ENCODE assay signal across 1 cellular context in the genomic region with DNA sequence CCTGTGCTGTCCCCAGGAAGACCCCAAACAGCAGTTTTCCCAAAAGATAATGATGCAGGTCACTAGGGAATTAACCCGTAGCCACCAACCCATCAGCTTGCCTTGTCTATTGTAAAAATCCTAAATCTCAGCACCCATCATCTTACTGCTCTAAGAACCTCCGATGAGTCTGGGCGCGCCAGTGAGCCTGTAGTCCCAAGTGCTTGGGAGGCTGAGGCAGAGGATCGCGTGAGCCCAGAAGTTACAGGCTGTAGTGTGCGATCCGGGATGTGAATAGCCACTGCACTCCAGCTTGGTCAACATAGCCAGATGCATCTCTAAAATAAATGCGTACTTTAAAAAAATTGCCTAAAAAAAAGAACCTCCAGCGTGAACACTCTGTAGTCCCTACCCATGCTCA.
TF ChIP-seq lines count a peak whose summit lies in the region.

No MANE protein-coding gene starts in this region.

TF ChIP-seq in HepG2, 621 proteins besides CTCF, POLR2A, EP300 and RAD21:
- TF ChIP-seq ZNF180 (CRISPR knock-in tag; IDR thresholded peaks at IDR 0.05; ENCODE audit: borderline replicate concordance, low read depth) (no peak), XRCC5 (optimal IDR thresholded peaks at IDR 0.05; ENCODE audit: low read length) (peak; percentile 3), ZNF598 (CRISPR knock-in tag; IDR thresholded peaks at IDR 0.05; ENCODE audit: borderline replicate concordance) (0 out of 2 replicates have a peak, but pooled peaks have one; percentile 12), ZNF326 (CRISPR knock-in tag; IDR thresholded peaks at IDR 0.05; ENCODE audit: borderline replicate concordance) (no peak), ZNF235 (CRISPR knock-in tag; IDR thresholded peaks at IDR 0.05; ENCODE audit: borderline replicate concordance) (0 out of 2 replicates have a peak, but pooled peaks have one; percentile 14), ZBTB38 (CRISPR knock-in tag; IDR thresholded peaks at IDR 0.05) (0 out of 2 replicates have a peak, but pooled peaks have one; percentile 20), ZNF891 (CRISPR knock-in tag; IDR thresholded peaks at IDR 0.05) (no peak), ZNF878 (CRISPR knock-in tag; IDR thresholded peaks at IDR 0.05) (no peak)
- TF ChIP-seq, protein P1, sequence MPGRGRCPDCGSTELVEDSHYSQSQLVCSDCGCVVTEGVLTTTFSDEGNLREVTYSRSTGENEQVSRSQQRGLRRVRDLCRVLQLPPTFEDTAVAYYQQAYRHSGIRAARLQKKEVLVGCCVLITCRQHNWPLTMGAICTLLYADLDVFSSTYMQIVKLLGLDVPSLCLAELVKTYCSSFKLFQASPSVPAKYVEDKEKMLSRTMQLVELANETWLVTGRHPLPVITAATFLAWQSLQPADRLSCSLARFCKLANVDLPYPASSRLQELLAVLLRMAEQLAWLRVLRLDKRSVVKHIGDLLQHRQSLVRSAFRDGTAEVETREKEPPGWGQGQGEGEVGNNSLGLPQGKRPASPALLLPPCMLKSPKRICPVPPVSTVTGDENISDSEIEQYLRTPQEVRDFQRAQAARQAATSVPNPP (CRISPR knock-in tag; IDR thresholded peaks at IDR 0.05) = no peak
